Comparison of ENCODE assay signal across 8 cellular contexts in genomic region chr1:117928881-117929339, GRCh38. TPM values are rescaled to one million over a fixed set of nuclear protein-coding genes. Genes with fewer than 3 reads are reported as not detected.
DNase-seq lines count a peak whose midpoint lies in the region; ATAC-seq and TF ChIP-seq lines count a peak whose summit lies in the region.

No MANE protein-coding gene starts in this region.

- ATAC-seq in GM21515 (IDR thresholded peaks at IDR 0.05; ENCODE audit: unreplicated experiment) = peak; percentile 39
- peak; percentile 70 to 86 (median 78) for ATAC-seq in heart right ventricle

- peak in 1 of 6 experiments; percentile 5 for TF ChIP-seq CTCF in Peyer's patch (IDR thresholded peaks at IDR 0.05)
- TF ChIP-seq CTCF in heart right ventricle (IDR thresholded peaks at IDR 0.05) = peak in 5 of 9 donors; percentile 4 to 30 (median 25)
- TF ChIP-seq CTCF in parathyroid adenoma (IDR thresholded peaks at IDR 0.05) = no peak

- H3K9me3 ChIP-seq in Peyer's patch (no peaks in the 10 kb centered on the region), heart right ventricle (no peaks in the 10 kb centered on the region), parathyroid adenoma (ENCODE audit: control insufficient read depth, low read length) (no peaks in the 10 kb centered on the region)

- H3K27me3 ChIP-seq in Peyer's patch = no peaks in the 10 kb centered on the region
- H3K27me3 ChIP-seq in heart right ventricle = no peaks in the 10 kb centered on the region
- H3K27me3 ChIP-seq in parathyroid adenoma (ENCODE audit: control insufficient read depth, insufficient read depth, low read length) = no peaks in the 10 kb centered on the region

- H3K9ac ChIP-seq in parathyroid adenoma = no peak overlapping the region

- H3K79me2 ChIP-seq in parathyroid adenoma = peaks cover 21% of the 10 kb centered on the region

- H3K4me2 ChIP-seq in parathyroid adenoma (ENCODE audit: low read length) = peak overlapping the region; percentile 81

- H3K4me1 ChIP-seq in Peyer's patch = peaks cover 0 to 23% (median 8%) of the 10 kb centered on the region in 4 donors
- H3K4me1 ChIP-seq in heart right ventricle = peaks cover 0 to 58% (median 36%) of the 10 kb centered on the region in 9 donors
- H3K4me1 ChIP-seq in parathyroid adenoma = peaks cover 7% of the 10 kb centered on the region

- peak in 1 of 2 donors; percentile 41 for TF ChIP-seq POLR2A in Peyer's patch (IDR thresholded peaks at IDR 0.05)

- no peaks in the 10 kb centered on the region for H3K36me3 ChIP-seq in Peyer's patch
- H3K36me3 ChIP-seq in heart right ventricle = peaks cover 0 to 7% (median 0%) of the 10 kb centered on the region in 9 donors
- no peaks in the 10 kb centered on the region for H3K36me3 ChIP-seq in parathyroid adenoma (ENCODE audit: control insufficient read depth, insufficient read depth, low read length)

- H3K27ac ChIP-seq in Peyer's patch (peak overlapping the region; percentile 83 to 92 (median 86)), heart right ventricle (peak overlapping the region; percentile 65 to 95 (median 89)), parathyroid adenoma (peak overlapping the region; percentile 64)

- DNase-seq in EL (peak; percentile 68), HT1080 (ENCODE audit: low read depth) (peak; percentile 66), Peyer's patch (peak; percentile 51 to 74 (median 71)), amniotic stem cell (lab: John Stamatoyannopoulos, UW) (peak; percentile 38), heart right ventricle (peak; percentile 38 to 65), mesenteric fat pad (ENCODE audit: low spot score) (no peak)

- WGBS in heart right ventricle, 2 donors = 1% methylated on average over 24 of the region's 24 CpGs

- peak overlapping the region; percentile 91 for H2AFZ ChIP-seq in parathyroid adenoma

- intact Hi-C loops in heart right ventricle (cut with DNase I) = loop anchor here in 1 of 10 donors (10.0 kb wide), 1 partner anchor 564 kb away; the partner anchor contains the start of gene MAN1A2

- H3K4me3 ChIP-seq in Peyer's patch = peak overlapping the region; percentile 79 to 96 (median 94)
- H3K4me3 ChIP-seq in heart right ventricle = peak overlapping the region; percentile 79 to 97 (median 90)
- H3K4me3 ChIP-seq in parathyroid adenoma (ENCODE audit: low read depth, low read length) = peak overlapping the region; percentile 91

RNA-seq across cellular contexts. Expression of gene GDAP2, which starts 0.5 kb away (rescaled TPM):
- total RNA-seq in HT1080 (2014; rRNA removed; shearing (Covaris generic)) = 16.7 and 18.6 TPM in 2 replicates
- 19.0 and 21.4 TPM in 2 replicates for polyA plus RNA-seq in HT1080 (2015; cell fraction: cytosol; rRNA removed)
- 16.1 and 16.7 TPM in 2 replicates for polyA plus RNA-seq in HT1080 (2015; cell fraction: nucleus; rRNA removed)
- total RNA-seq in Peyer's patch (10 to 100 TPM; 33.0 to 62.2 (median 46.2) TPM), heart right ventricle (10 to 100 TPM; 10.4 to 24.2 (median 20.3) TPM), mesenteric fat pad (31.5 TPM)
- polyA plus RNA-seq in heart right ventricle = 1 to 10 TPM; 1.7 to 3.8 TPM

RNA-seq across cellular contexts. Expression of gene WDR3, which starts 0.6 kb away (rescaled TPM):
- total RNA-seq in HT1080 (2014; rRNA removed; shearing (Covaris generic)) = 67.0 and 90.8 TPM in 2 replicates
- 37.0 and 59.3 TPM in 2 replicates for polyA plus RNA-seq in HT1080 (2015; cell fraction: cytosol; rRNA removed)
- polyA plus RNA-seq in HT1080 (2015; cell fraction: nucleus; rRNA removed) = 141 and 142 TPM in 2 replicates
- total RNA-seq in Peyer's patch (1 to 10 TPM; 3.3 to 8.2 (median 4.0) TPM), heart right ventricle (10 to 100 TPM in 8 of 10 donors, 1 to 10 TPM in 2; 9.1 to 16.8 (median 13.1) TPM), mesenteric fat pad (36.8 TPM)
- polyA plus RNA-seq in heart right ventricle = 1 to 10 TPM; 1.5 to 3.4 TPM
